13 cellular contexts compared by ENCODE assay signal in genomic region chr18:44973282-44973681, GRCh38.
DNase-seq lines count a peak whose midpoint lies in the region; ATAC-seq and TF ChIP-seq lines count a peak whose summit lies in the region.
"Had no signal": no experiment of that assay in that cellular context is flagged by ENCODE, and none has a peak within 500 bp of the region (broad histone marks: within the 10 kb centered on the region; RNA-seq: fewer than 3 reads in every experiment).

No MANE protein-coding gene starts in this region.

- no peak overlapping the region for H3K4me3 Mint-ChIP-seq in stimulated activated naive B cell treated with anti-CD40 and anti-IgM and Interleukin-4, amounts not matched to agents 10 μg/mL and 1 μg/mL and 100 μg/mL, for 72 hours
- no peak overlapping the region for H3K4me3 Mint-ChIP-seq in activated T-cell treated with anti-CD3 and anti-CD28 coated beads, Interleukin-2, amount 50 U/mL, for 72 hours
- H3K4me3 Mint-ChIP-seq: mesothelial cell of epicardium had no signal

- no peak for ATAC-seq in stimulated activated naive B cell treated with anti-CD40 and anti-IgM and Interleukin-4, amounts not matched to agents 10 μg/mL and 1 μg/mL and 100 μg/mL, for 72 hours (replicated peaks)
- ATAC-seq in HG03280 (IDR thresholded peaks at IDR 0.05; ENCODE audit: unreplicated experiment), result no peak
- no peak for ATAC-seq in activated T-cell treated with anti-CD3 and anti-CD28 coated beads, Interleukin-2, amount 50 U/mL, for 72 hours (replicated peaks in 1 of 2)

- H3K4me1 Mint-ChIP-seq in stimulated activated naive B cell treated with anti-CD40 and anti-IgM and Interleukin-4, amounts not matched to agents 10 μg/mL and 1 μg/mL and 100 μg/mL, for 72 hours, result peaks cover 7 to 35% of the 10 kb centered on the region in 2 donors
- H3K4me1 Mint-ChIP-seq in activated T-cell treated with anti-CD3 and anti-CD28 coated beads, Interleukin-2, amount 50 U/mL, for 72 hours (ENCODE audit: low read depth), result peaks cover 5% of the 10 kb centered on the region

- H3K27ac Mint-ChIP-seq in stimulated activated naive B cell treated with anti-CD40 and anti-IgM and Interleukin-4, amounts not matched to agents 10 μg/mL and 1 μg/mL and 100 μg/mL, for 72 hours, result peak overlapping the region; percentile 38
- H3K27ac Mint-ChIP-seq in activated T-cell treated with anti-CD3 and anti-CD28 coated beads, Interleukin-2, amount 50 U/mL, for 72 hours, result no peak overlapping the region
- H3K27ac Mint-ChIP-seq: mesothelial cell of epicardium had no signal

- no peaks in the 10 kb centered on the region for H3K27me3 Mint-ChIP-seq in stimulated activated naive B cell treated with anti-CD40 and anti-IgM and Interleukin-4, amounts not matched to agents 10 μg/mL and 1 μg/mL and 100 μg/mL, for 72 hours
- no peaks in the 10 kb centered on the region for H3K27me3 Mint-ChIP-seq in activated T-cell treated with anti-CD3 and anti-CD28 coated beads, Interleukin-2, amount 50 U/mL, for 72 hours (ENCODE audit: low read depth)

- TF ChIP-seq CTCF in fibroblast of villous mesenchyme (IDR thresholded peaks at IDR 0.05; ENCODE audit: insufficient read depth, low read depth, low read length), result peak; percentile 33

- DNase-seq in stimulated activated CD4-positive, alpha-beta T cell treated with anti-CD3 and anti-CD28 coated beads, Interleukin-15, amount 100 ng/mL, for 24 hours, result peak; percentile 19
- no peak for DNase-seq in stimulated activated CD4-positive, alpha-beta T cell treated with anti-CD3 and anti-CD28 coated beads, Interleukin-2, amount 100 ng/mL, for 48 hours
- DNase-seq in RPMI7951 (ENCODE audit: low read depth) (peak; percentile 14), fibroblast of villous mesenchyme (ENCODE audit: low read depth) (peak; percentile 12), NCI-H69 (lab: John Stamatoyannopoulos, UW) (no peak)
- DNase-seq in stimulated activated naive B cell treated with anti-CD40 and anti-IgM and Interleukin-4, amounts not matched to agents 10 μg/mL and 1 μg/mL and 100 μg/mL, for 72 hours, result no peak
- DNase-seq in activated T-cell treated with anti-CD3 and anti-CD28 coated beads, Interleukin-2, amount 50 U/mL, for 72 hours, result no peak
- DNase-seq: glutamatergic neuron, NCI-H1694, retina, transverse colon had no signal

- H3K4me3 ChIP-seq in fibroblast of villous mesenchyme (ENCODE audit: low read depth, low read length), result no peak overlapping the region
- H3K4me3 ChIP-seq: transverse colon had no signal

- peaks cover 0 to 2% of the 10 kb centered on the region in 2 donors for H3K9me3 Mint-ChIP-seq in stimulated activated naive B cell treated with anti-CD40 and anti-IgM and Interleukin-4, amounts not matched to agents 10 μg/mL and 1 μg/mL and 100 μg/mL, for 72 hours
- H3K9me3 Mint-ChIP-seq in activated T-cell treated with anti-CD3 and anti-CD28 coated beads, Interleukin-2, amount 50 U/mL, for 72 hours, result no peaks in the 10 kb centered on the region
- H3K9me3 Mint-ChIP-seq: mesothelial cell of epicardium had no signal

- H3K36me3 Mint-ChIP-seq in stimulated activated naive B cell treated with anti-CD40 and anti-IgM and Interleukin-4, amounts not matched to agents 10 μg/mL and 1 μg/mL and 100 μg/mL, for 72 hours, result peaks cover 42 to 45% of the 10 kb centered on the region in 2 donors
- H3K36me3 Mint-ChIP-seq in activated T-cell treated with anti-CD3 and anti-CD28 coated beads, Interleukin-2, amount 50 U/mL, for 72 hours (ENCODE audit: insufficient read depth in 2 of 2), result no peaks in the 10 kb centered on the region
- H3K36me3 Mint-ChIP-seq: mesothelial cell of epicardium had no signal

Comparison
In these comparisons a context has a peak if more than half of its experiments do, and no peak if none do; other contexts are left out.
1. DNase-seq: peak in stimulated activated CD4-positive, alpha-beta T cell treated with anti-CD3 and anti-CD28 coated beads, Interleukin-15, amount 100 ng/mL, for 24 hours (single experiment), RPMI7951 (single experiment) and fibroblast of villous mesenchyme (single experiment); none in stimulated activated CD4-positive, alpha-beta T cell treated with anti-CD3 and anti-CD28 coated beads, Interleukin-2, amount 100 ng/mL, for 48 hours (0 of 2), stimulated activated naive B cell treated with anti-CD40 and anti-IgM and Interleukin-4, amounts not matched to agents 10 μg/mL and 1 μg/mL and 100 μg/mL, for 72 hours (single experiment), NCI-H69 (single experiment) and activated T-cell treated with anti-CD3 and anti-CD28 coated beads, Interleukin-2, amount 50 U/mL, for 72 hours (0 of 2).